In genomic region chr2:160406591-160407392, GRCh38 we compare ENCODE assay signal across 1 cellular context.
TF ChIP-seq lines count a peak whose summit lies in the region.

No MANE protein-coding gene starts in this region.

TF ChIP-seq in HEK293, 187 proteins besides CTCF, POLR2A, EP300 and RAD21 (continued from another document):
- TF ChIP-seq ZBTB11 (tag by site-specific recombination; conservative IDR thresholded peaks at IDR 0.05; ENCODE audit: low read depth): peak; percentile 28; the same call in 1 of the 2 replicates
TF ChIP-seq in HEK293: peak in this region for 25.
